Comparison of ENCODE assay signal across 25 cellular contexts in genomic region chr2:58794103-58794502, GRCh38.
DNase-seq lines count a peak whose midpoint lies in the region; ATAC-seq and TF ChIP-seq lines count a peak whose summit lies in the region.
"Had no signal": no experiment of that assay in that cellular context is flagged by ENCODE, and none has a peak within 500 bp of the region (broad histone marks: within the 10 kb centered on the region; RNA-seq: fewer than 3 reads in every experiment).

No MANE protein-coding gene starts in this region.

- H3K9me3 Mint-ChIP-seq in HFFc6, result no peaks in the 10 kb centered on the region
- H3K9me3 Mint-ChIP-seq: CD8-positive, alpha-beta T cell; T-helper 1 cell treated with Interleukin-12 subunit alpha and Interleukin-12 subunit beta and Interleukin-4 antibody, amounts not matched to agents 30 μg/mL and 1 μg/mL, for 36 hours had no signal

- H3K27me3 Mint-ChIP-seq in HFFc6 (ENCODE audit: insufficient read depth), result no peaks in the 10 kb centered on the region

- WGBS in transverse colon (ENCODE audit: low coverage in 1 of 2), 2 donors, result 91 to 100% methylated on average over 1 of the region's 1 CpG

- no peak overlapping the region for H3K4me3 Mint-ChIP-seq in HFFc6
- H3K4me3 Mint-ChIP-seq: CD8-positive, alpha-beta T cell; T-helper 1 cell treated with Interleukin-12 subunit alpha and Interleukin-12 subunit beta and Interleukin-4 antibody, amounts not matched to agents 30 μg/mL and 1 μg/mL, for 36 hours had no signal

- H3K27ac Mint-ChIP-seq in HFFc6, result no peak overlapping the region
- H3K27ac Mint-ChIP-seq: CD8-positive, alpha-beta T cell; T-helper 1 cell treated with Interleukin-12 subunit alpha and Interleukin-12 subunit beta and Interleukin-4 antibody, amounts not matched to agents 30 μg/mL and 1 μg/mL, for 36 hours had no signal

- no peaks in the 10 kb centered on the region for H3K9me3 ChIP-seq in transverse colon

- no peak for TF ChIP-seq EP300 in transverse colon (IDR thresholded peaks at IDR 0.05; ENCODE audit: low read depth)

- H3K4me1 Mint-ChIP-seq in HFFc6 (ENCODE audit: low read depth), result no peaks in the 10 kb centered on the region

- H3K27me3 ChIP-seq in GM06990 (replicated peaks; ENCODE audit: control insufficient read depth, insufficient read depth, low read length), result no peaks in the 10 kb centered on the region
- no peaks in the 10 kb centered on the region for H3K27me3 ChIP-seq in transverse colon

- no peak overlapping the region for H3K4me3 ChIP-seq in GM06990 (replicated peaks; ENCODE audit: low read depth, low read length)
- no peak overlapping the region for H3K4me3 ChIP-seq in transverse colon

- ATAC-seq in GM19395 (IDR thresholded peaks at IDR 0.05; ENCODE audit: unreplicated experiment), result peak; percentile 76
- peak; percentile 76 for ATAC-seq in HG02884 (IDR thresholded peaks at IDR 0.05; ENCODE audit: unreplicated experiment)
- ATAC-seq in HG03565 (IDR thresholded peaks at IDR 0.05; ENCODE audit: unreplicated experiment), result peak; percentile 78
- ATAC-seq in SK-N-SH treated with all-trans-retinoic acid at 6 μM for 48 hours, result no peak
- ATAC-seq: CD8-positive, alpha-beta T cell; PC-3 had no signal

- no peak for TF ChIP-seq POLR2A in transverse colon (IDR thresholded peaks at IDR 0.05)

- in situ Hi-C loops in transverse colon (cut with MboI; ENCODE audit: low pct_ligation_motif_present in 1 of 4, low pct_unique_long_range_greater_than_20kb in 1 of 4, low sequenced_read_pairs in 3 of 4), result no loop called here

- peak; percentile 12 for DNase-seq in GM06990 (ENCODE audit: extremely low read depth, insufficient read length)
- no peak for DNase-seq in NCI-H2196 treated with DMSO at 0.1 percent for 48 hours (lab: John Stamatoyannopoulos, UW; ENCODE audit: unreplicated experiment)
- no peak for DNase-seq in transverse colon
- no peak for DNase-seq in HFFc6
- DNase-seq: AML-193; C1 segment of cervical spinal cord; Calu3; CD8-positive, alpha-beta T cell; DMS153; GOT3; HCEC 1CT; Kasumi-1; NCI-H1694; NCI-H2081; NCI-H2171 treated with DMSO at 0.1 percent for 48 hours; NCI-H446; NCI-H526; PC-3; Right ventricle myocardium superior; T1000 had no signal

- intact Hi-C loops in transverse colon (cut with DNase I; ENCODE audit: low total_unique reads), result loop anchor here (10.0 kb wide), 1 partner anchor 1851 kb away; no protein-coding TSS in a partner anchor

- H3K36me3 Mint-ChIP-seq in HFFc6 (ENCODE audit: low read depth), result no peaks in the 10 kb centered on the region
- H3K36me3 Mint-ChIP-seq: CD8-positive, alpha-beta T cell had no signal

- TF ChIP-seq CTCF in GM06990 (IDR thresholded peaks at IDR 0.05; ENCODE audit: insufficient read depth, low read length, poor library complexity, severe bottlenecking), result no peak
- TF ChIP-seq CTCF in transverse colon (IDR thresholded peaks at IDR 0.05), result no peak
- TF ChIP-seq CTCF in HFFc6 (IDR thresholded peaks at IDR 0.05), result no peak

- no peaks in the 10 kb centered on the region for H3K4me1 ChIP-seq in transverse colon

- H3K27ac ChIP-seq in transverse colon, result no peak overlapping the region

- H3K36me3 ChIP-seq in GM06990 (ENCODE audit: control insufficient read depth, insufficient read depth, low read length), result no peaks in the 10 kb centered on the region
- no peaks in the 10 kb centered on the region for H3K36me3 ChIP-seq in transverse colon

TF ChIP-seq in SK-N-SH treated with all-trans-retinoic acid at 6 μM for 48 hours, 23 proteins besides CTCF, POLR2A, EP300 and RAD21:
- no peak for TF ChIP-seq ZNF70 (CRISPR knock-in tag; IDR thresholded peaks at IDR 0.05)
- TF ChIP-seq ZNF565 (CRISPR knock-in tag; conservative IDR thresholded peaks at IDR 0.05; ENCODE audit: low read depth), result no peak
- no peak for TF ChIP-seq TSHZ2 (CRISPR knock-in tag; IDR thresholded peaks at IDR 0.05)
- TF ChIP-seq ZNF8 (CRISPR knock-in tag; IDR thresholded peaks at IDR 0.05), result no peak
- no peak for TF ChIP-seq PPARA (CRISPR knock-in tag; IDR thresholded peaks at IDR 0.05; ENCODE audit: borderline replicate concordance)
- no peak for TF ChIP-seq OSR1 (CRISPR knock-in tag; IDR thresholded peaks at IDR 0.05)
- no peak for TF ChIP-seq SNAI2 (CRISPR knock-in tag; IDR thresholded peaks at IDR 0.05)
- no peak for TF ChIP-seq RARB (CRISPR knock-in tag; IDR thresholded peaks at IDR 0.05)
- no peak for TF ChIP-seq PATZ1 (CRISPR knock-in tag; IDR thresholded peaks at IDR 0.05; ENCODE audit: borderline replicate concordance)
- no peak for TF ChIP-seq TOX (CRISPR knock-in tag; IDR thresholded peaks at IDR 0.05; ENCODE audit: borderline replicate concordance)
- no peak for TF ChIP-seq ZFP3 (CRISPR knock-in tag; IDR thresholded peaks at IDR 0.05)
